Comparison of ENCODE assay signal across 1 cellular context in the genomic region with DNA sequence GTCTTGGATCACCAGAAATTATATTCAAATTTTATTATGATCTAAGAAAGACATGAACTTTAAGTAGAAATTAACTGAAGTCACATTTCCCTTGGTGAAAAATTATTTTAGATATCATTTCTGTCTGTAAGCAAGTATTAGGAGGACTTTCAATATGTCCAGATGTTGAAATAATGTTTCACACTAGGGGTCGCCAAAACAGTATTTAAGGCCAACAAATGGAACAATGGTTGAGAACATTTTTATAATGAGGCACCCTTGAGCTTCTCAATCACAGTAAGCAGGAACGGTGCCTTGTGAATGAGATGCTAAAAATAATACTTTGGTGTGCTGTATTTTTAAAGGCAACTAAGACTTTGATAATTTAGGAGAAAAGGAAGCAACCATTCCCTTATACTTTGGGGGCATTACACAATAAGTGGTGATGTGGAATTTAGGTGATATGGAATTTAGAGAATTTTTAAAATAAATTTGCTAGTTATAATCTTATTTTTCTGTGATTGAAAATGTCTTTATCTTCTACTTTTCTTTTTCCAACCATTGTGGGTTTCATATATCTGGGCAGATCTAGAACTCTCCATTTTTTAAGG.
TF ChIP-seq lines count a peak whose summit lies in the region.

No MANE protein-coding gene starts in this region.

TF ChIP-seq in SK-N-SH treated with all-trans-retinoic acid at 6 μM for 48 hours, 23 proteins besides CTCF, POLR2A, EP300 and RAD21 (continued from another document):
- TF ChIP-seq, protein P1, sequence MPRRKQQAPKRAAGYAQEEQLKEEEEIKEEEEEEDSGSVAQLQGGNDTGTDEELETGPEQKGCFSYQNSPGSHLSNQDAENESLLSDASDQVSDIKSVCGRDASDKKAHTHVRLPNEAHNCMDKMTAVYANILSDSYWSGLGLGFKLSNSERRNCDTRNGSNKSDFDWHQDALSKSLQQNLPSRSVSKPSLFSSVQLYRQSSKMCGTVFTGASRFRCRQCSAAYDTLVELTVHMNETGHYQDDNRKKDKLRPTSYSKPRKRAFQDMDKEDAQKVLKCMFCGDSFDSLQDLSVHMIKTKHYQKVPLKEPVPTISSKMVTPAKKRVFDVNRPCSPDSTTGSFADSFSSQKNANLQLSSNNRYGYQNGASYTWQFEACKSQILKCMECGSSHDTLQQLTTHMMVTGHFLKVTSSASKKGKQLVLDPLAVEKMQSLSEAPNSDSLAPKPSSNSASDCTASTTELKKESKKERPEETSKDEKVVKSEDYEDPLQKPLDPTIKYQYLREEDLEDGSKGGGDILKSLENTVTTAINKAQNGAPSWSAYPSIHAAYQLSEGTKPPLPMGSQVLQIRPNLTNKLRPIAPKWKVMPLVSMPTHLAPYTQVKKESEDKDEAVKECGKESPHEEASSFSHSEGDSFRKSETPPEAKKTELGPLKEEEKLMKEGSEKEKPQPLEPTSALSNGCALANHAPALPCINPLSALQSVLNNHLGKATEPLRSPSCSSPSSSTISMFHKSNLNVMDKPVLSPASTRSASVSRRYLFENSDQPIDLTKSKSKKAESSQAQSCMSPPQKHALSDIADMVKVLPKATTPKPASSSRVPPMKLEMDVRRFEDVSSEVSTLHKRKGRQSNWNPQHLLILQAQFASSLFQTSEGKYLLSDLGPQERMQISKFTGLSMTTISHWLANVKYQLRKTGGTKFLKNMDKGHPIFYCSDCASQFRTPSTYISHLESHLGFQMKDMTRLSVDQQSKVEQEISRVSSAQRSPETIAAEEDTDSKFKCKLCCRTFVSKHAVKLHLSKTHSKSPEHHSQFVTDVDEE (CRISPR knock-in tag; IDR thresholded peaks at IDR 0.05): no peak
- TF ChIP-seq, protein P2, sequence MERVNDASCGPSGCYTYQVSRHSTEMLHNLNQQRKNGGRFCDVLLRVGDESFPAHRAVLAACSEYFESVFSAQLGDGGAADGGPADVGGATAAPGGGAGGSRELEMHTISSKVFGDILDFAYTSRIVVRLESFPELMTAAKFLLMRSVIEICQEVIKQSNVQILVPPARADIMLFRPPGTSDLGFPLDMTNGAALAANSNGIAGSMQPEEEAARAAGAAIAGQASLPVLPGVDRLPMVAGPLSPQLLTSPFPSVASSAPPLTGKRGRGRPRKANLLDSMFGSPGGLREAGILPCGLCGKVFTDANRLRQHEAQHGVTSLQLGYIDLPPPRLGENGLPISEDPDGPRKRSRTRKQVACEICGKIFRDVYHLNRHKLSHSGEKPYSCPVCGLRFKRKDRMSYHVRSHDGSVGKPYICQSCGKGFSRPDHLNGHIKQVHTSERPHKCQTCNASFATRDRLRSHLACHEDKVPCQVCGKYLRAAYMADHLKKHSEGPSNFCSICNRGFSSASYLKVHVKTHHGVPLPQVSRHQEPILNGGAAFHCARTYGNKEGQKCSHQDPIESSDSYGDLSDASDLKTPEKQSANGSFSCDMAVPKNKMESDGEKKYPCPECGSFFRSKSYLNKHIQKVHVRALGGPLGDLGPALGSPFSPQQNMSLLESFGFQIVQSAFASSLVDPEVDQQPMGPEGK (CRISPR knock-in tag; IDR thresholded peaks at IDR 0.05; ENCODE audit: borderline replicate concordance): no peak
- TF ChIP-seq ZFP3 (CRISPR knock-in tag; IDR thresholded peaks at IDR 0.05): no peak
- TF ChIP-seq RARB (CRISPR knock-in tag; IDR thresholded peaks at IDR 0.05): no peak
- no peak for TF ChIP-seq TCF4 (CRISPR knock-in tag; IDR thresholded peaks at IDR 0.05; ENCODE audit: borderline replicate concordance)
- TF ChIP-seq ZFP30 (CRISPR knock-in tag; IDR thresholded peaks at IDR 0.05): no peak
- TF ChIP-seq, protein P3, sequence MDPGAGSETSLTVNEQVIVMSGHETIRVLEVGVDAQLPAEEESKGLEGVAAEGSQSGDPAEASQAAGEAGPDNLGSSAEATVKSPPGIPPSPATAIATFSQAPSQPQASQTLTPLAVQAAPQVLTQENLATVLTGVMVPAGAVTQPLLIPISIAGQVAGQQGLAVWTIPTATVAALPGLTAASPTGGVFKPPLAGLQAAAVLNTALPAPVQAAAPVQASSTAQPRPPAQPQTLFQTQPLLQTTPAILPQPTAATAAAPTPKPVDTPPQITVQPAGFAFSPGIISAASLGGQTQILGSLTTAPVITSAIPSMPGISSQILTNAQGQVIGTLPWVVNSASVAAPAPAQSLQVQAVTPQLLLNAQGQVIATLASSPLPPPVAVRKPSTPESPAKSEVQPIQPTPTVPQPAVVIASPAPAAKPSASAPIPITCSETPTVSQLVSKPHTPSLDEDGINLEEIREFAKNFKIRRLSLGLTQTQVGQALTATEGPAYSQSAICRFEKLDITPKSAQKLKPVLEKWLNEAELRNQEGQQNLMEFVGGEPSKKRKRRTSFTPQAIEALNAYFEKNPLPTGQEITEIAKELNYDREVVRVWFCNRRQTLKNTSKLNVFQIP (CRISPR knock-in tag; IDR thresholded peaks at IDR 0.05; ENCODE audit: borderline replicate concordance, low read depth): no peak
- TF ChIP-seq CSDC2 (CRISPR knock-in tag; IDR thresholded peaks at IDR 0.05): no peak
